In the genomic region with DNA sequence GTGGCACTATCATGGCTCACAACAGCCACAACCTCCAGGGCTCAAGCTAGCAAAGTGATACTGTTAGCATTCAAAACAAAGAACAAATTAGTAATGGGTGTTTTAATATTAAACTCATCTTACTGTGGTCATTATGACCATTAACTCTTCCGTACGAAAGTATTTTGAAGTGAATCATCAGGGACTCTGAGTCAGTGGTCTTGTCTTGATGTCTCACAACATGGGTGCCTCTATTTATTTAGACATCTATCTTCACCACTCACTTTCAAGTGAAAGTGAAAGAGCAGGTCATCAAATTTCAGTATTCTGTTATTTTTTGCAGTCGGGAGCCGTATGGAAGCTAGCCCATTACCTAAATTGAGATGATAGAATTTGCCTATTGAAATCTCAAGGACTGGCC, we compare ENCODE assay signal across 19 cellular contexts.
"Had no signal": no experiment of that assay in that cellular context is flagged by ENCODE, and none has a peak within 500 bp of the region (broad histone marks: within the 10 kb centered on the region; RNA-seq: fewer than 3 reads in every experiment).

No MANE protein-coding gene starts in this region.

- DNase-seq: activated CD4-positive, alpha-beta T cell treated with anti-CD3 and anti-CD28 coated beads for 4 hours; activated CD4-positive, alpha-beta T cell treated with anti-CD3 and anti-CD28 coated beads, Interleukin-2, amount 50 U/mL, for 48 hours; activated CD4-positive, CD25-positive, alpha-beta regulatory T cell; activated CD8-positive, alpha-beta memory T cell treated with anti-CD3 and anti-CD28 coated beads, Interleukin-2, amount 50 U/mL, for 48 hours; activated naive CD4-positive, alpha-beta T cell treated with Interleukin-2 at 50 U/mL for 16 hours; activated naive CD8-positive, alpha-beta T cell treated with anti-CD3 and anti-CD28 coated beads for 36 hours; activated T-cell treated with anti-CD3 and anti-CD28 coated beads, Interleukin-2, amount 50 U/mL, for 4 hours; amniotic stem cell; colonic mucosa; glutamatergic neuron; immature natural killer cell; midbrain; natural killer cell; right cardiac atrium; stimulated activated CD4-positive, alpha-beta T cell treated with anti-CD3 and anti-CD28 coated beads, Interleukin-12 subunit alpha, Interleukin-12 subunit beta, amount 100 ng/mL, for 4 hours; stimulated activated CD4-positive, alpha-beta T cell treated with anti-CD3 and anti-CD28 coated beads, Interleukin-1b, Interleukin-23, amount 100 ng/mL, for 48 hours; substantia nigra; thyroid gland; upper lobe of right lung had no signal
